Comparison of ENCODE assay signal across 13 cellular contexts in the genomic region with DNA sequence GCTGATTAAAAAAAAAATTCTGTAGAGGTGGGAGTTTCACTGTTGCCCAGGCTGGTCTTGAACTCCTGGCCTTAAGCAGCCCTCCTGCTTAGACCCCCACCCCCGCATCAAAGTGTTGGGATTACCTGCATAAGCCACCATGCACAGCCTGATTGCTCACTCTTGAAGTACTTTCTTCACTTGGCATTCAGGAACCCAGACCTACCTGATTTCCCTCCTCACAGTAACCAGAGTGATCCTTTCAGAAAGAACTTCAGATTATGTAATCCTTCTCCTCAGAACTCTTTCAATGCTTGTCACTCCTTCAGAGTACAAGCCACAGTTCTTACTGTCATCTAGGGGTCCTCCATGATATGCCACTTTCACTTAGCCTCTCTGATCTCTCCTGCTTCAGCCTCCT. TPM values are rescaled to one million over a fixed set of nuclear protein-coding genes. Genes with fewer than 3 reads are reported as not detected.
DNase-seq lines count a peak whose midpoint lies in the region; ATAC-seq and TF ChIP-seq lines count a peak whose summit lies in the region.
"Had no signal": no experiment of that assay in that cellular context is flagged by ENCODE, and none has a peak within 500 bp of the region (broad histone marks: within the 10 kb centered on the region; RNA-seq: fewer than 3 reads in every experiment).

No MANE protein-coding gene starts in this region.

- CTCF ChIA-PET in activated naive CD4-positive, alpha-beta T cell treated with anti-CD3 and anti-CD28 coated beads for 36 hours (lab: Charles Lee): interaction anchor here (0.9 to 1.2 kb wide), 2 partner anchors 9 to 13 kb away, joined by 3 to 4 read pairs; no protein-coding TSS in a partner anchor

- no peaks in the 10 kb centered on the region for H3K9me3 ChIP-seq in OCI-LY3 (ENCODE audit: insufficient read depth, low read length)
- H3K9me3 ChIP-seq in HAP-1: peaks cover 8% of the 10 kb centered on the region
- H3K9me3 ChIP-seq: pancreas had no signal

- H3K4me1 ChIP-seq in OCI-LY3 (ENCODE audit: low read length) (peaks cover 5% of the 10 kb centered on the region; the same call in 1 of the 2 replicates), HAP-1 (no peaks in the 10 kb centered on the region)

- H3K4me3 ChIP-seq in OCI-LY3 (ENCODE audit: low read length) (peak overlapping the region; percentile 92), HAP-1 (no peak overlapping the region)

- no peak overlapping the region for H2AFZ ChIP-seq in OCI-LY3 (ENCODE audit: low read depth, low read length)

- peak overlapping the region; percentile 93 for H3K4me2 ChIP-seq in OCI-LY3 (ENCODE audit: low read length)

- peaks cover 2% of the 10 kb centered on the region for H3K27me3 Mint-ChIP-seq in activated naive CD4-positive, alpha-beta T cell treated with anti-CD3 and anti-CD28 coated beads for 36 hours (ENCODE audit: low read depth)
- no peaks in the 10 kb centered on the region for H3K27me3 Mint-ChIP-seq in effector memory CD8-positive, alpha-beta T cell
- H3K27me3 Mint-ChIP-seq in stimulated activated naive CD8-positive, alpha-beta T cell treated with anti-CD3 and anti-CD28 coated beads, Interleukin-15, amount 100 ng/mL, for 72 hours: peaks cover 10% of the 10 kb centered on the region

- no peaks in the 10 kb centered on the region for H3K79me2 ChIP-seq in OCI-LY3 (ENCODE audit: low read length)

- no peak for ATAC-seq in effector memory CD8-positive, alpha-beta T cell (replicated peaks)
- ATAC-seq in stimulated activated naive CD8-positive, alpha-beta T cell treated with anti-CD3 and anti-CD28 coated beads, Interleukin-15, amount 100 ng/mL, for 72 hours: no peak
- ATAC-seq: PC-3 had no signal

- peak overlapping the region; percentile 98 for H3K4me3 Mint-ChIP-seq in activated naive CD4-positive, alpha-beta T cell treated with anti-CD3 and anti-CD28 coated beads for 36 hours
- H3K4me3 Mint-ChIP-seq in effector memory CD8-positive, alpha-beta T cell: peak overlapping the region; percentile 92 to 99
- peak overlapping the region; percentile 49 to 99 for H3K4me3 Mint-ChIP-seq in stimulated activated naive CD8-positive, alpha-beta T cell treated with anti-CD3 and anti-CD28 coated beads, Interleukin-15, amount 100 ng/mL, for 72 hours

- no peak overlapping the region for H3K27ac ChIP-seq in OCI-LY3 (ENCODE audit: low read length)

- H3K27ac Mint-ChIP-seq in activated naive CD4-positive, alpha-beta T cell treated with anti-CD3 and anti-CD28 coated beads for 36 hours: no peak overlapping the region
- H3K27ac Mint-ChIP-seq in effector memory CD8-positive, alpha-beta T cell: peak overlapping the region in 1 of 2 donors; percentile 97
- peak overlapping the region in 1 of 2 donors; percentile 87 for H3K27ac Mint-ChIP-seq in stimulated activated naive CD8-positive, alpha-beta T cell treated with anti-CD3 and anti-CD28 coated beads, Interleukin-15, amount 100 ng/mL, for 72 hours

- H4K20me1 ChIP-seq in OCI-LY3 (ENCODE audit: insufficient read depth, low read length): no peaks in the 10 kb centered on the region

- no peak for DNase-seq in activated naive CD4-positive, alpha-beta T cell treated with anti-CD3 and anti-CD28 coated beads for 36 hours
- no peak for DNase-seq in activated naive CD4-positive, alpha-beta T cell treated with Interleukin-2 at 50 U/mL for 16 hours
- DNase-seq in effector memory CD8-positive, alpha-beta T cell: no peak
- DNase-seq in stimulated activated naive CD8-positive, alpha-beta T cell treated with anti-CD3 and anti-CD28 coated beads, Interleukin-15, amount 100 ng/mL, for 72 hours: no peak
- DNase-seq in DMS153 treated with DMSO at 0.1 percent for 48 hours (lab: John Stamatoyannopoulos, UW; ENCODE audit: unreplicated experiment): no peak
- no peak for DNase-seq in HAP-1 (ENCODE audit: low spot score in 2 of 2)
- DNase-seq in anterior cingulate cortex (lab: John Stamatoyannopoulos, UW): no peak
- DNase-seq: hippocampal formation; NCI-H2171; stimulated activated CD8-positive, alpha-beta memory T cell treated with anti-CD3 and anti-CD28 coated beads, Interleukin-4, amount 100 ng/mL, for 48 hours had no signal

- peaks cover 7% of the 10 kb centered on the region for H3K4me1 Mint-ChIP-seq in activated naive CD4-positive, alpha-beta T cell treated with anti-CD3 and anti-CD28 coated beads for 36 hours (ENCODE audit: low read depth)
- peaks cover 13 to 23% of the 10 kb centered on the region in 2 donors for H3K4me1 Mint-ChIP-seq in effector memory CD8-positive, alpha-beta T cell (ENCODE audit: low read depth in 2 of 2)
- peaks cover 26% of the 10 kb centered on the region for H3K4me1 Mint-ChIP-seq in stimulated activated naive CD8-positive, alpha-beta T cell treated with anti-CD3 and anti-CD28 coated beads, Interleukin-15, amount 100 ng/mL, for 72 hours

- peaks cover 4% of the 10 kb centered on the region for H3K36me3 Mint-ChIP-seq in activated naive CD4-positive, alpha-beta T cell treated with anti-CD3 and anti-CD28 coated beads for 36 hours (ENCODE audit: low read depth)
- peaks cover 4% of the 10 kb centered on the region for H3K36me3 Mint-ChIP-seq in effector memory CD8-positive, alpha-beta T cell (ENCODE audit: insufficient read depth)

- intact Hi-C loops in activated naive CD4-positive, alpha-beta T cell treated with anti-CD3 and anti-CD28 coated beads for 36 hours (cut with micrococcal nuclease): no loop called here

- TF ChIP-seq CTCF in OCI-LY3 (IDR thresholded peaks at IDR 0.05; ENCODE audit: low read depth, low read length): no peak

- peaks cover 6% of the 10 kb centered on the region for H3K9me3 Mint-ChIP-seq in activated naive CD4-positive, alpha-beta T cell treated with anti-CD3 and anti-CD28 coated beads for 36 hours
- no peaks in the 10 kb centered on the region for H3K9me3 Mint-ChIP-seq in effector memory CD8-positive, alpha-beta T cell
- peaks cover 6 to 7% of the 10 kb centered on the region in 2 donors for H3K9me3 Mint-ChIP-seq in stimulated activated naive CD8-positive, alpha-beta T cell treated with anti-CD3 and anti-CD28 coated beads, Interleukin-15, amount 100 ng/mL, for 72 hours

- H3K27me3 ChIP-seq in OCI-LY3 (ENCODE audit: low read depth, low read length) (no peaks in the 10 kb centered on the region), HAP-1 (ENCODE audit: low read depth) (no peaks in the 10 kb centered on the region)
- H3K27me3 ChIP-seq: pancreas had no signal

- peak overlapping the region; percentile 94; the same call in 1 of the 2 replicates for H3K9ac ChIP-seq in OCI-LY3 (ENCODE audit: low read length)

- in situ Hi-C loops in HAP-1 (cut with MboI; ENCODE audit: low sequenced_read_pairs): no loop called here

- H3K36me3 ChIP-seq in OCI-LY3 (replicated peaks; ENCODE audit: low read depth, low read length): peaks cover 3% of the 10 kb centered on the region
- no peaks in the 10 kb centered on the region for H3K36me3 ChIP-seq in HAP-1 (replicated peaks)
- H3K36me3 ChIP-seq: pancreas had no signal

RNA-seq across cellular contexts. Expression of gene EFCAB13, which starts 1.4 kb away (rescaled TPM):
- total RNA-seq in activated naive CD4-positive, alpha-beta T cell treated with anti-CD3 and anti-CD28 coated beads for 36 hours: 1 to 10 TPM; 7.0 to 7.1 TPM
